Comparison of ENCODE assay signal across 10 cellular contexts in genomic region chr18:107947-108664, GRCh38. TPM values are rescaled to one million over a fixed set of nuclear protein-coding genes. Genes with fewer than 3 reads are reported as not detected.
A peak's percentile ranks its signal among the peaks of the same experiment; 100 is the strongest.
DNase-seq lines count a peak whose midpoint lies in the region; ATAC-seq and TF ChIP-seq lines count a peak whose summit lies in the region.
"Not testable (repeated sequence)": the region's sequence is repeated elsewhere in the genome, so short reads cannot be mapped to it uniquely, and the experiment has no call there.
"Had no signal": no experiment of that assay in that cellular context is flagged by ENCODE, and none has a peak within 500 bp of the region (broad histone marks: within the 10 kb centered on the region; RNA-seq: fewer than 3 reads in every experiment).

No MANE protein-coding gene starts in this region.

- 35 to 39% methylated on average over 3 of the region's 3 CpGs for WGBS in body of pancreas, 2 donors

- H3K27me3 Mint-ChIP-seq in memory B cell, result not testable (repeated sequence)

- H3K4me1 ChIP-seq in body of pancreas, upper lobe of right lung: not testable (repeated sequence)

- not testable (repeated sequence) for H3K4me1 Mint-ChIP-seq in memory B cell

- not testable (repeated sequence) for TF ChIP-seq CTCF in body of pancreas (IDR thresholded peaks at IDR 0.05); upper lobe of right lung (IDR thresholded peaks at IDR 0.05)

- not testable (repeated sequence) for H3K4me3 ChIP-seq in body of pancreas, upper lobe of right lung

- TF ChIP-seq POLR2A in body of pancreas (IDR thresholded peaks at IDR 0.05), result not testable (repeated sequence)

- not testable (repeated sequence) for H3K27me3 ChIP-seq in body of pancreas, upper lobe of right lung

- not testable (repeated sequence) for H3K36me3 ChIP-seq in body of pancreas (replicated peaks in 1 of 2; ENCODE audit: insufficient read depth in 1 of 2, low read depth in 2 of 2); upper lobe of right lung

- H3K27ac Mint-ChIP-seq in memory B cell, result not testable (repeated sequence)

- H3K4me3 Mint-ChIP-seq in memory B cell, result not testable (repeated sequence)

- not testable (repeated sequence) for DNase-seq in body of pancreas, upper lobe of right lung
- DNase-seq in memory B cell (ENCODE audit: low spot score in 2 of 2), result peak; percentile 39 to 45

- not testable (repeated sequence) for H3K9me3 ChIP-seq in body of pancreas, upper lobe of right lung

- H3K36me3 Mint-ChIP-seq in memory B cell, result not testable (repeated sequence)

- intact Hi-C loops in body of pancreas (cut with DNase I); upper lobe of right lung (cut with DNase I): not testable (repeated sequence)

- H3K9me3 Mint-ChIP-seq in memory B cell, result not testable (repeated sequence)

- peak; percentile 69 for ATAC-seq in GM18907 (IDR thresholded peaks at IDR 0.05; ENCODE audit: unreplicated experiment)
- peak; percentile 54 for ATAC-seq in GM21529 (IDR thresholded peaks at IDR 0.05; ENCODE audit: unreplicated experiment)
- ATAC-seq in HG02884 (IDR thresholded peaks at IDR 0.05; ENCODE audit: unreplicated experiment), result peak; percentile 31
- ATAC-seq in HG03196 (IDR thresholded peaks at IDR 0.05; ENCODE audit: unreplicated experiment), result peak; percentile 53
- peak; percentile 69 for ATAC-seq in SK-N-SH treated with all-trans-retinoic acid at 6 μM for 48 hours
- peak; percentile 56 for ATAC-seq in body of pancreas
- not testable (repeated sequence) for ATAC-seq in memory B cell (ENCODE audit: low read depth)
- ATAC-seq in upper lobe of right lung, result peak; percentile 71

- not testable (repeated sequence) for H3K27ac ChIP-seq in body of pancreas, upper lobe of right lung

RNA-seq across cellular contexts. Expression of gene USP14, which starts 50.3 kb away (rescaled TPM):
- 10 to 100 TPM; 14.5 to 18.8 TPM for total RNA-seq in body of pancreas
- 47.8 TPM for total RNA-seq in upper lobe of right lung

RNA-seq across cellular contexts. Expression of gene TUBB8B, which starts 58.7 kb away (rescaled TPM):
- total RNA-seq in body of pancreas (not detected), upper lobe of right lung (0.38 TPM)
- total RNA-seq: bronchial epithelial cell, HT1080 had no signal
